Comparison of ENCODE assay signal across 31 cellular contexts in the genomic region with DNA sequence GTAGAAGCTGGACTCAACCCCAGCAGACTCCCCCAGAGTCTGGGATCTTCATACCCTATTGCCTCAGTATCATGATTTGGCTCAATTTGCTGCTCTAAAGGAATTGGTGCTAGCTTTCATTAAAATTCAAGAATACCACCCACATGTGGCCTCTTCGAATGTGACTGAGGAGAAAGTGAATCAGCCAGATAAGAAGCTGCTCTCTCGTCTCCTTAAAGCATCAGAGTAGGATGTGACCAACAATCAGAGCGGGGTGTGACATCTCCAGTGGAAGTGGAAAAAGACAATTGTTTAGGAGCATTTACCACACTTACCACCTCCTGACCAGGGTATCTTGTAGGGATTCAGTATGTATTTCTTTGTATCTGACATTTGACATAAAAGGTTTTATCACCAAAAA.
"Had no signal": no experiment of that assay in that cellular context is flagged by ENCODE, and none has a peak within 500 bp of the region (broad histone marks: within the 10 kb centered on the region; RNA-seq: fewer than 3 reads in every experiment).

No MANE protein-coding gene starts in this region.

- H3K9ac ChIP-seq: parathyroid adenoma had no signal

- ATAC-seq: naive thymus-derived CD4-positive, alpha-beta T cell; natural killer cell; psoas muscle; right cardiac atrium; right lobe of liver; stimulated activated memory B cell treated with anti-CD40 and anti-IgM and Interleukin-4, amounts not matched to agents 10 μg/mL and 1 μg/mL and 100 μg/mL, for 72 hours; upper lobe of right lung had no signal

- H3K27me3 ChIP-seq: neutrophil, ovary, right lobe of liver, sigmoid colon, suprapubic skin, testis, tibial artery, transverse colon, upper lobe of right lung, uterus had no signal

- H3K27me3 Mint-ChIP-seq: naive thymus-derived CD4-positive, alpha-beta T cell; stimulated activated memory B cell treated with anti-CD40 and anti-IgM and Interleukin-4, amounts not matched to agents 10 μg/mL and 1 μg/mL and 100 μg/mL, for 72 hours; stimulated activated naive CD8-positive, alpha-beta T cell treated with anti-CD3 and anti-CD28 coated beads, Interleukin-15, Interleukin-2, amounts not matched to agents 100 ng/mL and 50 ng/mL, for 24 hours; type B pancreatic cell had no signal

- H3K36me3 Mint-ChIP-seq: natural killer cell; stimulated activated memory B cell treated with anti-CD40 and anti-IgM and Interleukin-4, amounts not matched to agents 10 μg/mL and 1 μg/mL and 100 μg/mL, for 72 hours; type B pancreatic cell had no signal

- H3K79me2 ChIP-seq: parathyroid adenoma had no signal

- H3K27ac Mint-ChIP-seq: naive thymus-derived CD4-positive, alpha-beta T cell; natural killer cell; nephron progenitor cell; progenitor cell of endocrine pancreas; stimulated activated memory B cell treated with anti-CD40 and anti-IgM and Interleukin-4, amounts not matched to agents 10 μg/mL and 1 μg/mL and 100 μg/mL, for 72 hours; stimulated activated naive CD8-positive, alpha-beta T cell treated with anti-CD3 and anti-CD28 coated beads, Interleukin-15, Interleukin-2, amounts not matched to agents 100 ng/mL and 50 ng/mL, for 24 hours; type B pancreatic cell had no signal

- H3K4me3 Mint-ChIP-seq: naive thymus-derived CD4-positive, alpha-beta T cell; natural killer cell; nephron progenitor cell; neural crest cell; stimulated activated memory B cell treated with anti-CD40 and anti-IgM and Interleukin-4, amounts not matched to agents 10 μg/mL and 1 μg/mL and 100 μg/mL, for 72 hours; stimulated activated naive CD8-positive, alpha-beta T cell treated with anti-CD3 and anti-CD28 coated beads, Interleukin-15, Interleukin-2, amounts not matched to agents 100 ng/mL and 50 ng/mL, for 24 hours; type B pancreatic cell had no signal

- H3K27ac ChIP-seq: neutrophil, ovary, parathyroid adenoma, psoas muscle, right lobe of liver, sigmoid colon, suprapubic skin, tibial artery, transverse colon, upper lobe of right lung, uterus had no signal

- H3K9me3 ChIP-seq: neutrophil, ovary, psoas muscle, right lobe of liver, sigmoid colon, suprapubic skin, testis, tibial artery, transverse colon, upper lobe of right lung, uterus had no signal

- H3K4me3 ChIP-seq: ovary, psoas muscle, right lobe of liver, sigmoid colon, suprapubic skin, testis, tibial artery, transverse colon, upper lobe of right lung, uterus had no signal

- H3K4me1 ChIP-seq: parathyroid adenoma, right lobe of liver, sigmoid colon, transverse colon, upper lobe of right lung, uterus had no signal

- H3K36me3 ChIP-seq: neutrophil, ovary, right lobe of liver, sigmoid colon, suprapubic skin, tibial artery, transverse colon, upper lobe of right lung, uterus had no signal

- H2AFZ ChIP-seq: parathyroid adenoma had no signal

- FAIRE-seq: small intestine had no signal

- DNase-seq: naive thymus-derived CD4-positive, alpha-beta T cell; natural killer cell; nephron progenitor cell; nucleus accumbens; ovary; posterior cingulate gyrus; psoas muscle; right cardiac atrium; right lobe of liver; sigmoid colon; small intestine; stimulated activated CD4-positive, alpha-beta T cell treated with anti-CD3 and anti-CD28 coated beads, Interleukin-12 subunit alpha, Interleukin-12 subunit beta, amount 100 ng/mL, for 4 hours; stimulated activated CD4-positive, alpha-beta T cell treated with anti-CD3 and anti-CD28 coated beads, Interleukin-1b, Interleukin-23, amount 100 ng/mL, for 48 hours; stimulated activated CD4-positive, alpha-beta T cell treated with anti-CD3 and anti-CD28 coated beads, Interleukin-4, amount 100 ng/mL, for 1 hour; stimulated activated CD4-positive, alpha-beta T cell treated with anti-CD3 and anti-CD28 coated beads, Interleukin-4, amount 100 ng/mL, for 4 hours; stimulated activated CD8-positive, alpha-beta memory T cell treated with anti-CD3 and anti-CD28 coated beads, Interleukin-4, amount 100 ng/mL, for 48 hours; stimulated activated naive CD4-positive, alpha-beta T cell; substantia nigra; testis; tibial artery; transverse colon; upper lobe of right lung; uterus had no signal
